Comparison of ENCODE assay signal across 8 cellular contexts in the genomic region with DNA sequence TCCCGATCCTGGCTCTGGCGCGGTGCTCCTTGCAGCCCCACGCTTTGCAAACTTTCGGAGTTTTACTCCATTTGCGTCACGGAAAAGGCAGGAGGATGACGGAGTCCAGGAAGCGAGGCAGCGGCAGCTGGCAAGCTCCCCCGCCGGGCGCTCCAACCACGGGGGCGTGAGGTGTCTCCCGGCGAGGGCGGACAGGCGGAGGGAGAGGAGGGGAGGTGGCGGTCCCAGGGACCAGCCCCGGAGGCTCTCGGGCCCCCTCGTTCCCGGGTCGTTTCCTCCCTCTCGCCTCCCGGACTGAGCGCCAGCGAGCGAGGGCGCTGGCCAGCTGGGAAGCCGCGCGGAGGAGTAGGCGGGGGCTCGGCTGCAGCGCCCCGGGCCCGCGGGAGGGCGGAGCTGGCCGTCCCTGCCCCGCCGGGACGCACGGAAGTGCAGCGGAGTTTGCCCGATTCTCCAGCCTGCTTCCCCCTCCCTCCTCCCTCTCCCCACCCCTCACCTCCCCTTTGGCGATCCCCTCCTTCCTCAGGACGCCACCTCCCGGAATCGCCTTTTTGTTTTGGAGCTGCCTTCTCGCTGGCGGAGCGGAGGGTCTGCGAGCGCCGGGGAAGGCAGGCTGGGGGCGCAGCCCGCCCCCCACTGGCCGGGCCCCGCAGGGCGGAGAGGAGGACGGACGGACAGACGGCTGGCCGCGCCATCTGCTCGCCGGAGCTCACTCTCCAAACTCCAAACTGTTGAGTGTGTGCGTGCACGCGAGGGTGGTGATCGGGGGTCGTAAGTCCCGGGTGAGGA. TPM values are rescaled to one million over a fixed set of nuclear protein-coding genes. Genes with fewer than 3 reads are reported as not detected.
A peak's percentile ranks its signal among the peaks of the same experiment; 100 is the strongest.
DNase-seq lines count a peak whose midpoint lies in the region; ATAC-seq, FAIRE-seq and TF ChIP-seq lines count a peak whose summit lies in the region.

A gene with protein sequence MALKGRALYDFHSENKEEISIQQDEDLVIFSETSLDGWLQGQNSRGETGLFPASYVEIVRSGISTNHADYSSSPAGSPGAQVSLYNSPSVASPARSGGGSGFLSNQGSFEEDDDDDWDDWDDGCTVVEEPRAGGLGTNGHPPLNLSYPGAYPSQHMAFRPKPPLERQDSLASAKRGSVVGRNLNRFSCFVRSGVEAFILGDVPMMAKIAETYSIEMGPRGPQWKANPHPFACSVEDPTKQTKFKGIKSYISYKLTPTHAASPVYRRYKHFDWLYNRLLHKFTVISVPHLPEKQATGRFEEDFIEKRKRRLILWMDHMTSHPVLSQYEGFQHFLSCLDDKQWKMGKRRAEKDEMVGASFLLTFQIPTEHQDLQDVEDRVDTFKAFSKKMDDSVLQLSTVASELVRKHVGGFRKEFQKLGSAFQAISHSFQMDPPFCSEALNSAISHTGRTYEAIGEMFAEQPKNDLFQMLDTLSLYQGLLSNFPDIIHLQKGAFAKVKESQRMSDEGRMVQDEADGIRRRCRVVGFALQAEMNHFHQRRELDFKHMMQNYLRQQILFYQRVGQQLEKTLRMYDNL (plus strand): TSS at position 543 of the 786 bp plus-strand sequence. CDS start 1,191 bp downstream, outside the sequence.

- ATAC-seq in K562 (peak; percentile 77), GM18505 (IDR thresholded peaks at IDR 0.05; ENCODE audit: unreplicated experiment) (no peak), GM21619 (IDR thresholded peaks at IDR 0.05; ENCODE audit: unreplicated experiment) (no peak)

- H3K9ac ChIP-seq in KMS-11 (peak within 1 kb of the TSS; percentile 53; the same call in 1 of the 2 replicates), K562 (ENCODE audit: insufficient read depth in 1 of 2, low read depth in 2 of 2, low read length in 2 of 2) (peak within 1 kb of the TSS; percentile 86 to 97)

- H3K9me3 ChIP-seq in K562 (replicated peaks; ENCODE audit: control insufficient read depth, insufficient read depth, low read depth, low read length): no peaks in the 10 kb centered on the region

- TF ChIP-seq EP300 in K562 (IDR thresholded peaks at IDR 0.05; ENCODE audit: low read length): no peak

- peak; percentile 75 for TF ChIP-seq POLR2A in K562 (conservative IDR thresholded peaks at IDR 0.05)
- no peak for TF ChIP-seq POLR2A in GM18505 (IDR thresholded peaks at IDR 0.05; ENCODE audit: borderline replicate concordance, extremely low read depth, insufficient read depth, insufficient read length)

- TF ChIP-seq CTCF in KMS-11 (conservative IDR thresholded peaks at IDR 0.05; ENCODE audit: low read depth, low read length) (peak; percentile 38; the same call in 1 of the 2 replicates), K562 (IDR thresholded peaks at IDR 0.05 in 2 of 3, conservative IDR thresholded peaks at IDR 0.05 in 1 of 3; ENCODE audit: insufficient read depth in 2 of 3, low read depth in 1 of 3, low read length in 3 of 3) (peak; percentile 64 to 76 (median 69))

- H3K4me3 ChIP-seq in KMS-11 (IDR thresholded peaks at IDR 0.05; ENCODE audit: insufficient read depth, low read depth, low read length) (no peak within 1 kb of the TSS), K562 (peak within 1 kb of the TSS; percentile 79)

- H2AFZ ChIP-seq in KMS-11 (ENCODE audit: low read depth) (peak within 1 kb of the TSS; percentile 95), K562 (ENCODE audit: low read depth, low read length) (peak within 1 kb of the TSS; percentile 98)

- no peaks in the 10 kb centered on the region for H3K4me1 ChIP-seq in KMS-11 (ENCODE audit: low read depth, poor library complexity, severe bottlenecking)
- H3K4me1 ChIP-seq in K562 (replicated peaks in 1 of 2; ENCODE audit: control insufficient read depth in 2 of 2, insufficient read depth in 2 of 2, low read length in 2 of 2): peaks cover 48 to 59% of the 10 kb centered on the region in 2 experiments

- no peaks in the 10 kb centered on the region for H4K20me1 ChIP-seq in KMS-11 (ENCODE audit: insufficient read depth)
- no peaks in the 10 kb centered on the region for H4K20me1 ChIP-seq in K562 (replicated peaks; ENCODE audit: control insufficient read depth, insufficient read depth, low read length)

- intact Hi-C loops in K562 (cut with micrococcal nuclease): no loop called here

- BruUV-seq in K562 (replicated peaks; lab: Mats Ljungman, UMichigan): TSS peak; percentile 63

- no peaks in the 10 kb centered on the region; the same call in 1 of the 2 replicates for H3K27me3 ChIP-seq in KMS-11 (ENCODE audit: insufficient read depth, low read depth)
- H3K27me3 ChIP-seq in K562 (ENCODE audit: control insufficient read depth in 2 of 2, insufficient read depth in 2 of 2, low read length in 2 of 2): no peaks in the 10 kb centered on the region

- H3K9me1 ChIP-seq in K562 (ENCODE audit: control insufficient read depth, insufficient read depth, low read length): no peaks in the 10 kb centered on the region

- POLR2A ChIA-PET in K562 (lab: Yijun Ruan, JAX): interaction anchor here (0.6 to 1.9 kb wide), 10 partner anchors 12 to 1024 kb away, joined by 3 to 16 read pairs (median 3); a partner anchor contains a TSS

- no peaks in the 10 kb centered on the region for H3K36me3 ChIP-seq in KMS-11 (ENCODE audit: insufficient read depth)
- H3K36me3 ChIP-seq in K562 (ENCODE audit: control insufficient read depth, insufficient read depth, low read length): peaks cover 15% of the 10 kb centered on the region; the same call in 2 of the 3 replicates

- H3K27ac ChIP-seq in KMS-11: no peak within 1 kb of the TSS
- H3K27ac ChIP-seq in K562 (ENCODE audit: extremely low read depth, low read depth, low read length): peak within 1 kb of the TSS; percentile 81

- peak; percentile 92 for DNase-seq in GM03348 (ENCODE audit: low spot score)
- DNase-seq in T-helper 9 cell: peak; percentile 44
- DNase-seq in K562 (ENCODE audit: extremely low read depth in 1 of 4, low spot score in 3 of 4): peak; percentile 83 to 90 (median 88)
- peak in 43 of 51 donors; percentile 18 to 87 (median 63) for DNase-seq in hypothalamus (lab: John Stamatoyannopoulos, UW)
- DNase-seq in retina: peak; percentile 86

- H3K79me2 ChIP-seq in KMS-11 (ENCODE audit: insufficient read depth, low read depth) (no peaks in the 10 kb centered on the region), K562 (ENCODE audit: control insufficient read depth, insufficient read depth, low read length) (peaks cover 58% of the 10 kb centered on the region)

- peak; percentile 13 to 34; a peak in 2 of 4 replicates for TF ChIP-seq RAD21 in K562 (CRISPR knock-in tag; conservative IDR thresholded peaks at IDR 0.05 in 1 of 2, IDR thresholded peaks at IDR 0.05 in 1 of 2)

- H3K4me2 ChIP-seq in KMS-11 (peak within 1 kb of the TSS; percentile 89), K562 (ENCODE audit: insufficient read depth, low read length) (peak within 1 kb of the TSS; percentile 96)

- in situ Hi-C loops in K562 (cut with MboI): no loop called here

- CTCF ChIA-PET in K562 (lab: Yijun Ruan, JAX; ENCODE audit: low intra/inter-chr PET ratio): interaction anchor here (0.8 kb wide), 1 partner anchor 139 kb away, joined by 5 read pairs; no protein-coding TSS in a partner anchor

- WGBS in K562 (ENCODE audit: insufficient coverage, low coverage, missing lambda C conversion rate): 0% methylated on average over 32 of the region's 76 CpGs

- peak; percentile 55 for FAIRE-seq in K562 (lab: Jason Lieb, UNC)

TF ChIP-seq in K562, 482 proteins besides CTCF, POLR2A, EP300 and RAD21 (continues in another document):
- no peak for TF ChIP-seq PCBP2 (IDR thresholded peaks at IDR 0.05; ENCODE audit: low read depth, low read length, poor library complexity, severe bottlenecking)
- TF ChIP-seq, protein P1, sequence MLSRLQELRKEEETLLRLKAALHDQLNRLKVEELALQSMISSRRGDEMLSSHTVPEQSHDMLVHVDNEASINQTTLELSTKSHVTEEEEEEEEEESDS (CRISPR knock-in tag; IDR thresholded peaks at IDR 0.05): no peak
- TF ChIP-seq BDP1 (IDR thresholded peaks at IDR 0.05; ENCODE audit: insufficient read depth, insufficient read length): no peak
- TF ChIP-seq CCNT2 (IDR thresholded peaks at IDR 0.05; ENCODE audit: borderline replicate concordance, extremely low read depth, insufficient read length, low read depth, low read length): peak; percentile 72
- TF ChIP-seq POLR2AphosphoS2 (IDR thresholded peaks at IDR 0.05; ENCODE audit: low read length): no peak
- TF ChIP-seq MYBL2 (IDR thresholded peaks at IDR 0.05; ENCODE audit: low read depth): no peak
- TF ChIP-seq MYBL2 (CRISPR knock-in tag; IDR thresholded peaks at IDR 0.05; ENCODE audit: borderline replicate concordance): no peak
- no peak for TF ChIP-seq FOXM1 (IDR thresholded peaks at IDR 0.05; ENCODE audit: low read depth)
- peak; percentile 43; the same call in 1 of the 2 replicates for TF ChIP-seq FOXM1 (CRISPR knock-in tag; IDR thresholded peaks at IDR 0.05; ENCODE audit: low read depth)
- TF ChIP-seq PHF8 (IDR thresholded peaks at IDR 0.05; ENCODE audit: borderline replicate concordance, low read length): peak; percentile 63; the same call in 1 of the 2 replicates
- peak; percentile 42 for TF ChIP-seq TBP (optimal IDR thresholded peaks at IDR 0.05; ENCODE audit: low read depth, low read length)
- TF ChIP-seq PML (IDR thresholded peaks at IDR 0.05; ENCODE audit: low read length): 0 out of 2 replicates have a peak, but pooled peaks have one; percentile 10
- no peak for TF ChIP-seq ZNF785 (CRISPR knock-in tag; IDR thresholded peaks at IDR 0.05)
- TF ChIP-seq MTA3 (IDR thresholded peaks at IDR 0.05; ENCODE audit: borderline replicate concordance): peak; percentile 72; the same call in 1 of the 2 replicates
- TF ChIP-seq SETDB1 (IDR thresholded peaks at IDR 0.05; ENCODE audit: low read length): no peak
- peak; percentile 54 for TF ChIP-seq GABPA (tag; conservative IDR thresholded peaks at IDR 0.05; ENCODE audit: low read depth)

RNA-seq across cellular contexts. Expression of the gene that starts here (rescaled TPM):
- 12.7 and 30.2 TPM in 2 replicates for total RNA-seq in K562 (2011; cell fraction: chromatin; rRNA removed; ENCODE audit: low replicate concordance)
- 20.0 and 22.7 TPM in 2 replicates for total RNA-seq in K562 (2011; cell fraction: nucleolus; rRNA removed)
- total RNA-seq in K562 (2011; cell fraction: nucleoplasm; rRNA removed): 17.2 and 19.9 TPM in 2 replicates
- 10.0 and 13.0 TPM in 2 replicates for total RNA-seq in K562 (2014; rRNA removed)
- 4.3 and 4.7 TPM in 2 replicates for total RNA-seq in K562 (2014; rRNA removed; fragmentation: Illumina TruSeq; extraction: Trizol)
- 8.3 and 8.8 TPM in 2 replicates for total RNA-seq in K562 (2015; rRNA removed; fragmentation: Illumina TruSeq; extraction: Trizol)
- 14.1 and 14.8 TPM in 2 replicates for total RNA-seq in K562 (2021)
- polyA plus RNA-seq in K562 (2011; rRNA removed): 7.9 and 8.2 TPM in 2 replicates
- polyA plus RNA-seq in K562 (2011; cell fraction: cytosol; rRNA removed): 9.2 and 11.6 TPM in 2 replicates
- 16.8 and 25.3 TPM in 2 replicates for polyA plus RNA-seq in K562 (2011; cell fraction: nucleus; rRNA removed)
- polyA plus RNA-seq in K562 (2012): 11.0 and 16.8 TPM in 2 replicates
- polyA plus RNA-seq in K562 (2014; fragmentation: Illumina TruSeq; extraction: Trizol): 10.1 TPM in 2 replicates
- polyA plus RNA-seq in K562 (2014; fragmentation: Nextera tagmentation; extraction: Ambion mirVana): 1 to 10 TPM; 1.4 to 1.8 TPM
- polyA plus RNA-seq in K562 (2014; rRNA removed): 7.5 and 8.3 TPM in 2 replicates
- 10.9 and 12.8 TPM in 2 replicates for polyA minus RNA-seq in K562 (2011; rRNA and poly(A)+ RNA removed)
- polyA minus RNA-seq in K562 (2011; cell fraction: cytosol; rRNA and poly(A)+ RNA removed): 11.5 and 12.8 TPM in 2 replicates
- polyA minus RNA-seq in K562 (2011; cell fraction: nucleus; rRNA and poly(A)+ RNA removed): 10.5 and 12.7 TPM in 2 replicates
